8 cellular contexts compared by ENCODE assay signal in genomic region chr6:159728552-159728951, GRCh38. TPM values are rescaled to one million over a fixed set of nuclear protein-coding genes. Genes with fewer than 3 reads are reported as not detected.
DNase-seq lines count a peak whose midpoint lies in the region; ATAC-seq and TF ChIP-seq lines count a peak whose summit lies in the region.

No MANE protein-coding gene starts in this region.

- H2AFZ ChIP-seq in GM23248: 0 out of 2 replicates have a peak overlapping the region, but pooled peaks have one; percentile 7

- H3K9ac ChIP-seq in GM23248: peak overlapping the region; percentile 89
- H3K9ac ChIP-seq in rectal smooth muscle tissue (ENCODE audit: low read length): peak overlapping the region; percentile 2

- peak; percentile 24 for DNase-seq in GM23248
- no peak for DNase-seq in T-cell
- DNase-seq in fibroblast of mammary gland (ENCODE audit: low read depth): peak; percentile 22
- DNase-seq in NCI-H2196 treated with DMSO at 0.1 percent for 48 hours (lab: John Stamatoyannopoulos, UW; ENCODE audit: unreplicated experiment): no peak
- no peak for DNase-seq in GM03348 (ENCODE audit: low spot score)

- H3K27me3 ChIP-seq in GM23248 (replicated peaks; ENCODE audit: insufficient read depth) (no peaks in the 10 kb centered on the region), rectal smooth muscle tissue (ENCODE audit: control insufficient read depth, insufficient read depth, low read length) (no peaks in the 10 kb centered on the region)

- no peaks in the 10 kb centered on the region for H3K9me3 Mint-ChIP-seq in T-cell

- 3% methylated on average over 8 of the region's 8 CpGs for WGBS in GM23248 (ENCODE audit: low coverage in 1 of 2, low lambda C conversion rate in 2 of 2, missing lambda C conversion rate in 2 of 2), 2 experiments

- H3K27me3 Mint-ChIP-seq in T-cell: no peaks in the 10 kb centered on the region

- H4K20me1 ChIP-seq in GM23248 (ENCODE audit: insufficient read depth): no peaks in the 10 kb centered on the region; the same call in 1 of the 2 replicates

- POLR2A ChIA-PET in T-cell (lab: Charles Lee): interaction anchor here (0.5 to 2.0 kb wide), 9 partner anchors 10 to 62 kb away, joined by 3 to 11 read pairs (median 4); partner anchors contain the start of genes ACAT2 (in 1 of the 2), MRPL18 (in 1 of the 2) and TCP1 (in 1 of the 2)

- H3K27ac Mint-ChIP-seq in T-cell: peak overlapping the region; percentile 91 to 92

- peak overlapping the region; percentile 88 for H3K4me3 ChIP-seq in GM23248
- H3K4me3 ChIP-seq in fibroblast of mammary gland (ENCODE audit: control insufficient read depth, low read depth, low read length): peak overlapping the region; percentile 91
- H3K4me3 ChIP-seq in rectal smooth muscle tissue (ENCODE audit: low read length): peak overlapping the region; percentile 81

- H3K4me1 ChIP-seq in GM23248 (ENCODE audit: insufficient read depth) (peaks cover 25% of the 10 kb centered on the region), rectal smooth muscle tissue (ENCODE audit: control insufficient read depth, insufficient read depth, low read length) (peaks cover 15% of the 10 kb centered on the region)

- peak overlapping the region; percentile 89 to 95 (median 91) for H3K4me3 Mint-ChIP-seq in T-cell

- no peaks in the 10 kb centered on the region for H3K9me2 ChIP-seq in GM23248 (ENCODE audit: insufficient read depth)

- peak overlapping the region; percentile 89 for H3K4me2 ChIP-seq in GM23248 (ENCODE audit: unreplicated experiment)

- H3K27ac ChIP-seq in GM23248 (peak overlapping the region; percentile 96), rectal smooth muscle tissue (ENCODE audit: low read depth, low read length) (peak overlapping the region; percentile 100)

- H3K36me3 ChIP-seq in GM23248 (ENCODE audit: low read depth) (no peaks in the 10 kb centered on the region; the same call in 1 of the 2 replicates), rectal smooth muscle tissue (ENCODE audit: control insufficient read depth, insufficient read depth, low read length) (peaks cover 2% of the 10 kb centered on the region)

- in situ Hi-C loops in GM23248 (cut with MboI): no loop called here

- H3K9me3 ChIP-seq in GM23248 (ENCODE audit: low read depth): no peaks in the 10 kb centered on the region

- H3K79me2 ChIP-seq in GM23248 (ENCODE audit: insufficient read depth): peaks cover 92% of the 10 kb centered on the region

- H3K36me3 Mint-ChIP-seq in T-cell: peaks cover 9% of the 10 kb centered on the region

- H3K4me1 Mint-ChIP-seq in T-cell: peaks cover 70 to 72% (median 71%) of the 10 kb centered on the region in 3 donors

- CTCF ChIA-PET in T-cell (lab: Charles Lee): interaction anchor here (0.6 to 1.2 kb wide), 2 partner anchors 32 to 61 kb away, joined by 3 read pairs; partner anchors contain the start of gene TCP1 (in 1 of the 2)

- ATAC-seq in T-cell (replicated peaks in 1 of 4) (no peak), HG02884 (IDR thresholded peaks at IDR 0.05; ENCODE audit: unreplicated experiment) (no peak), HG03439 (IDR thresholded peaks at IDR 0.05; ENCODE audit: unreplicated experiment) (no peak)

- H3F3A ChIP-seq in GM23248 (ENCODE audit: insufficient read depth): peaks cover 26% of the 10 kb centered on the region

- no peak for TF ChIP-seq CTCF in fibroblast of mammary gland (conservative IDR thresholded peaks at IDR 0.05; ENCODE audit: control insufficient read depth, insufficient read depth, low read depth, low read length)

RNA-seq across cellular contexts. Expression of gene WTAP, which starts 1.2 kb away (rescaled TPM):
- total RNA-seq in GM23248 (2014; rRNA removed; shearing (Covaris generic)): 57.8 and 64.8 TPM in 2 replicates
- polyA plus RNA-seq in GM23248 (2016; fragmentation: Nextera tagmentation; extraction: Ambion mirVana): 87.8 and 89.8 TPM in 2 replicates
- total RNA-seq in T-cell: 100 to 1,000 TPM; 119 to 177 (median 126) TPM

RNA-seq across cellular contexts. Expression of gene ACAT2, which starts 33.3 kb away (rescaled TPM):
- 10.1 and 10.5 TPM in 2 replicates for total RNA-seq in GM23248 (2014; rRNA removed; shearing (Covaris generic))
- polyA plus RNA-seq in GM23248 (2016; fragmentation: Nextera tagmentation; extraction: Ambion mirVana): 17.6 and 18.9 TPM in 2 replicates
- total RNA-seq in T-cell: 10 to 100 TPM; 21.5 to 28.2 (median 27.4) TPM

RNA-seq across cellular contexts. Expression of gene SOD2, which starts 35.5 kb away (rescaled TPM):
- 62.6 and 74.0 TPM in 2 replicates for total RNA-seq in GM23248 (2014; rRNA removed; shearing (Covaris generic))
- 52.6 and 53.1 TPM in 2 replicates for polyA plus RNA-seq in GM23248 (2016; fragmentation: Nextera tagmentation; extraction: Ambion mirVana)
- total RNA-seq in T-cell: 100 to 1,000 TPM in 3 of 5 donors, 10 to 100 TPM in 2; 81.2 to 143 (median 112) TPM

Comparison
In these comparisons a context has a peak if more than half of its experiments do, and no peak if none do; other contexts are left out.
1. DNase-seq: peak in GM23248 (single experiment) and fibroblast of mammary gland (single experiment); none in T-cell (0 of 34), NCI-H2196 treated with DMSO at 0.1 percent for 48 hours (single experiment) and GM03348 (single experiment).
2. Peak in every context shown above with its lines, with median percentiles within 50 percentile points of each other: H3K4me3 ChIP-seq.